ENCODE assay signal across 2 cellular contexts in the genomic region with DNA sequence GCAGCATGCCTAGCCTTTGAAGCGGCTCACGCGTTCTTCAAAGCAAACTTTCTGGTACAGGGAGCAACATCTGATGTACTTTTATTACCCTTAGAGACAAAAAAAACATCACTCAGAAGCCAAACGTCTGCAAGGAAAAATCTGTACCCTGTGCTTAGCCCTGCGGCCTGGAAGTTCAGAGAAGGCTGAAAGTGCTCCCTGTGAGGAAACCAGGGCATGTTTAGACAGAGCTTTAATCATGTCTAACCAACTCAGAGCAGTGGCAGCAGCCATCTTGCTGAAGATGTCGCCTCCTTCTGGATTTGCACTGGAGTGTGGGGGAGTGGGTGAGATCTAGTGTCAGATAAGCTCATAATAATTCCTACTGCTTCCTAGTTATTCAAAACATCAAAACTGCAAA.
TF ChIP-seq lines count a peak whose summit lies in the region.

No MANE protein-coding gene starts in this region.

TF ChIP-seq in IMR-90, 13 proteins besides CTCF, POLR2A, EP300 and RAD21:
- TF ChIP-seq CEBPB (IDR thresholded peaks at IDR 0.05; ENCODE audit: low read depth, low read length) (no peak), SMC3 (IDR thresholded peaks at IDR 0.05; ENCODE audit: low read depth, low read length) (no peak), ELK1 (IDR thresholded peaks at IDR 0.05; ENCODE audit: borderline replicate concordance, low read depth, low read length) (no peak), MXI1 (IDR thresholded peaks at IDR 0.05; ENCODE audit: borderline replicate concordance, low read depth, low read length) (no peak)
- TF ChIP-seq, protein P1, sequence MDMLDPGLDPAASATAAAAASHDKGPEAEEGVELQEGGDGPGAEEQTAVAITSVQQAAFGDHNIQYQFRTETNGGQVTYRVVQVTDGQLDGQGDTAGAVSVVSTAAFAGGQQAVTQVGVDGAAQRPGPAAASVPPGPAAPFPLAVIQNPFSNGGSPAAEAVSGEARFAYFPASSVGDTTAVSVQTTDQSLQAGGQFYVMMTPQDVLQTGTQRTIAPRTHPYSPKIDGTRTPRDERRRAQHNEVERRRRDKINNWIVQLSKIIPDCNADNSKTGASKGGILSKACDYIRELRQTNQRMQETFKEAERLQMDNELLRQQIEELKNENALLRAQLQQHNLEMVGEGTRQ (IDR thresholded peaks at IDR 0.05; ENCODE audit: low read depth, low read length) = no peak

TF ChIP-seq in GM12878, 131 proteins besides CTCF, POLR2A, EP300 and RAD21:
- TF ChIP-seq, protein P2, sequence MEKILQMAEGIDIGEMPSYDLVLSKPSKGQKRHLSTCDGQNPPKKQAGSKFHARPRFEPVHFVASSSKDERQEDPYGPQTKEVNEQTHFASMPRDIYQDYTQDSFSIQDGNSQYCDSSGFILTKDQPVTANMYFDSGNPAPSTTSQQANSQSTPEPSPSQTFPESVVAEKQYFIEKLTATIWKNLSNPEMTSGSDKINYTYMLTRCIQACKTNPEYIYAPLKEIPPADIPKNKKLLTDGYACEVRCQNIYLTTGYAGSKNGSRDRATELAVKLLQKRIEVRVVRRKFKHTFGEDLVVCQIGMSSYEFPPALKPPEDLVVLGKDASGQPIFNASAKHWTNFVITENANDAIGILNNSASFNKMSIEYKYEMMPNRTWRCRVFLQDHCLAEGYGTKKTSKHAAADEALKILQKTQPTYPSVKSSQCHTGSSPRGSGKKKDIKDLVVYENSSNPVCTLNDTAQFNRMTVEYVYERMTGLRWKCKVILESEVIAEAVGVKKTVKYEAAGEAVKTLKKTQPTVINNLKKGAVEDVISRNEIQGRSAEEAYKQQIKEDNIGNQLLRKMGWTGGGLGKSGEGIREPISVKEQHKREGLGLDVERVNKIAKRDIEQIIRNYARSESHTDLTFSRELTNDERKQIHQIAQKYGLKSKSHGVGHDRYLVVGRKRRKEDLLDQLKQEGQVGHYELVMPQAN (conservative IDR thresholded peaks at IDR 0.05) = no peak
- TF ChIP-seq MYC (IDR thresholded peaks at IDR 0.05; ENCODE audit: insufficient read depth, insufficient read length, insufficient replicate concordance, low read length, severe bottlenecking) = no peak
- TF ChIP-seq, protein P3, sequence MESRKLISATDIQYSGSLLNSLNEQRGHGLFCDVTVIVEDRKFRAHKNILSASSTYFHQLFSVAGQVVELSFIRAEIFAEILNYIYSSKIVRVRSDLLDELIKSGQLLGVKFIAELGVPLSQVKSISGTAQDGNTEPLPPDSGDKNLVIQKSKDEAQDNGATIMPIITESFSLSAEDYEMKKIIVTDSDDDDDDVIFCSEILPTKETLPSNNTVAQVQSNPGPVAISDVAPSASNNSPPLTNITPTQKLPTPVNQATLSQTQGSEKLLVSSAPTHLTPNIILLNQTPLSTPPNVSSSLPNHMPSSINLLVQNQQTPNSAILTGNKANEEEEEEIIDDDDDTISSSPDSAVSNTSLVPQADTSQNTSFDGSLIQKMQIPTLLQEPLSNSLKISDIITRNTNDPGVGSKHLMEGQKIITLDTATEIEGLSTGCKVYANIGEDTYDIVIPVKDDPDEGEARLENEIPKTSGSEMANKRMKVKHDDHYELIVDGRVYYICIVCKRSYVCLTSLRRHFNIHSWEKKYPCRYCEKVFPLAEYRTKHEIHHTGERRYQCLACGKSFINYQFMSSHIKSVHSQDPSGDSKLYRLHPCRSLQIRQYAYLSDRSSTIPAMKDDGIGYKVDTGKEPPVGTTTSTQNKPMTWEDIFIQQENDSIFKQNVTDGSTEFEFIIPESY (IDR thresholded peaks at IDR 0.05) = no peak
- TF ChIP-seq MTA3 (IDR thresholded peaks at IDR 0.05; ENCODE audit: borderline replicate concordance, low read length) = no peak
- peak; percentile 71 for TF ChIP-seq YY1 (IDR thresholded peaks at IDR 0.05; ENCODE audit: low read depth, low read length)
TF ChIP-seq in GM12878: peak in this region for 1.
